In genomic region chr22:36528336-36528735, GRCh38 we compare ENCODE assay signal across 8 cellular contexts. TPM values are rescaled to one million over a fixed set of nuclear protein-coding genes. Genes with fewer than 3 reads are reported as not detected.
A peak's percentile ranks its signal among the peaks of the same experiment; 100 is the strongest.
DNase-seq lines count a peak whose midpoint lies in the region; ATAC-seq, FAIRE-seq and TF ChIP-seq lines count a peak whose summit lies in the region.

No MANE protein-coding gene starts in this region.

- POLR2A ChIA-PET in H1 (lab: Charles Lee; ENCODE audit: partially characterized antibody) = interaction anchor here (0.6 to 3.9 kb wide), 16 partner anchors 11 to 524 kb away, joined by 3 to 33 read pairs (median 4); partner anchors contain the start of gene FOXRED2
- POLR2A ChIA-PET in naive thymus-derived CD8-positive, alpha-beta T cell (lab: Charles Lee) = interaction anchor here (0.6 to 3.6 kb wide), 8 partner anchors 10 to 317 kb away, joined by 3 to 30 read pairs (median 6); partner anchors contain the start of genes FOXRED2, IFT27 and TXN2

- H3K36me3 Mint-ChIP-seq in naive thymus-derived CD8-positive, alpha-beta T cell = peaks cover 4 to 41% (median 24%) of the 10 kb centered on the region in 3 donors

- peaks cover 2% of the 10 kb centered on the region; the same call in 1 of the 2 replicates for H3K79me1 ChIP-seq in H1 (ENCODE audit: low read depth, low read length)

- H3K4me3 ChIP-seq in GM12865 (ENCODE audit: low read depth, low read length) (peak overlapping the region; percentile 87), H1 (ENCODE audit: extremely low read depth in 1 of 4, insufficient read depth in 2 of 4, low read depth in 3 of 4, low read length in 4 of 4) (peak overlapping the region; percentile 91 to 98 (median 94))

- FAIRE-seq in H1 (lab: Jason Lieb, UNC) = no peak

- no peak for TF ChIP-seq POLR2A in H1 (IDR thresholded peaks at IDR 0.05; ENCODE audit: control extremely low read depth in 1 of 2, low read depth in 2 of 2, low read length in 2 of 2)

- H2BK15ac ChIP-seq in H1 (ENCODE audit: low read length) = no peak overlapping the region

- H2AK5ac ChIP-seq in H1 (ENCODE audit: low read depth, low read length) = no peak overlapping the region

- peak overlapping the region; percentile 74 for H3K27ac ChIP-seq in H1 (ENCODE audit: low read depth, low read length)

- peak overlapping the region; percentile 41 for H2BK5ac ChIP-seq in H1 (ENCODE audit: low read depth, low read length)

- TF ChIP-seq CTCF in GM12865 (IDR thresholded peaks at IDR 0.05; ENCODE audit: insufficient read depth, low read depth, low read length, missing control alignments) = no peak
- no peak for TF ChIP-seq CTCF in H1 (IDR thresholded peaks at IDR 0.05; ENCODE audit: control extremely low read depth in 1 of 3, insufficient read depth in 1 of 3, low read depth in 1 of 3, low read length in 3 of 3)

- WGBS in H1 (ENCODE audit: extremely low coverage in 1 of 2, insufficient coverage in 1 of 2, insufficient read length in 1 of 2, insufficient replicate concordance in 2 of 2, low coverage in 1 of 2, low lambda C conversion rate in 2 of 2, missing lambda C conversion rate in 1 of 2), 2 experiments = 14% methylated on average over 8 of the region's 8 CpGs; no CpG with 5 or more reads in 1 of the 2 experiments

- no peak overlapping the region for H2AFZ ChIP-seq in H1 (ENCODE audit: low read length)

- H3K27me3 ChIP-seq in H1 (replicated peaks in 1 of 4; ENCODE audit: control insufficient read depth in 3 of 4, extremely low read depth in 1 of 4, insufficient read depth in 3 of 4, low read length in 3 of 4) = no peaks in the 10 kb centered on the region

- peak overlapping the region; percentile 95 to 100 (median 98) for H3K27ac Mint-ChIP-seq in naive thymus-derived CD8-positive, alpha-beta T cell

- H2BK20ac ChIP-seq in H1 (ENCODE audit: low read length) = no peak overlapping the region

- CTCF ChIA-PET in H1 (lab: Charles Lee; ENCODE audit: partially characterized antibody) = interaction anchor here (1.0 to 1.3 kb wide), 4 partner anchors 17 to 778 kb away, joined by 3 to 5 read pairs (median 3); no protein-coding TSS in a partner anchor

- no peak overlapping the region for H3K23ac ChIP-seq in H1 (ENCODE audit: insufficient read length)

- peaks cover 8% of the 10 kb centered on the region; the same call in 1 of the 2 replicates for H3K23me2 ChIP-seq in H1 (ENCODE audit: low read depth, low read length)

- no peak for TF ChIP-seq EP300 in H1 (IDR thresholded peaks at IDR 0.05; ENCODE audit: borderline replicate concordance in 1 of 2, low read depth in 2 of 2, low read length in 2 of 2)

- H3K4me1 Mint-ChIP-seq in naive thymus-derived CD8-positive, alpha-beta T cell = peaks cover 4 to 34% (median 22%) of the 10 kb centered on the region in 4 donors

- H4K8ac ChIP-seq in H1 (ENCODE audit: extremely low read depth, insufficient read depth, low read length) = no peak overlapping the region

- peak; percentile 45 for DNase-seq in GM12865 (ENCODE audit: low read depth)
- DNase-seq in RPMI8226 = peak; percentile 62
- no peak for DNase-seq in H1 (ENCODE audit: low read depth in 1 of 2, low spot score in 2 of 2)
- peak in 1 of 10 donors; percentile 20 for DNase-seq in naive thymus-derived CD8-positive, alpha-beta T cell
- no peak for DNase-seq in nucleus accumbens (lab: John Stamatoyannopoulos, UW)
- no peak for DNase-seq in GM19240 (ENCODE audit: insufficient read length, low spot score)

- H3K79me2 ChIP-seq in H1 (ENCODE audit: control insufficient read depth in 1 of 2, insufficient read depth in 2 of 2, low read length in 2 of 2) = peaks cover 11 to 27% of the 10 kb centered on the region in 2 experiments

- H3K4me2 ChIP-seq in H1 (ENCODE audit: insufficient read depth in 1 of 2, low read depth in 2 of 2, low read length in 2 of 2) = peak overlapping the region; percentile 71 to 76

- peak overlapping the region; percentile 84 to 97 (median 93) for H3K4me3 Mint-ChIP-seq in naive thymus-derived CD8-positive, alpha-beta T cell

- H3K14ac ChIP-seq in H1 (ENCODE audit: insufficient read length) = no peak overlapping the region

- no peak overlapping the region for H2BK120ac ChIP-seq in H1 (replicated peaks; ENCODE audit: low read depth, low read length)

- H3K9me3 Mint-ChIP-seq in naive thymus-derived CD8-positive, alpha-beta T cell = no peaks in the 10 kb centered on the region

- H3K36me3 ChIP-seq in H1 (ENCODE audit: control insufficient read depth in 2 of 4, insufficient read depth in 4 of 4, low read length in 3 of 4) = peaks cover 15 to 37% (median 29%) of the 10 kb centered on the region in 4 experiments

- peak overlapping the region; percentile 84 to 94 (median 91) for H3K9ac ChIP-seq in H1 (replicated peaks in 1 of 4; ENCODE audit: extremely low read depth in 1 of 4, low read depth in 3 of 4, low read length in 3 of 4)

- no peaks in the 10 kb centered on the region for H3K27me3 Mint-ChIP-seq in naive thymus-derived CD8-positive, alpha-beta T cell

- no peaks in the 10 kb centered on the region for H4K20me1 ChIP-seq in H1 (replicated peaks in 1 of 2; ENCODE audit: control insufficient read depth in 1 of 2, insufficient read depth in 2 of 2, low read length in 2 of 2)

- ATAC-seq in naive thymus-derived CD8-positive, alpha-beta T cell = no peak
- ATAC-seq in GM21619 (IDR thresholded peaks at IDR 0.05; ENCODE audit: unreplicated experiment) (no peak), GM18498 (IDR thresholded peaks at IDR 0.05; ENCODE audit: unreplicated experiment) (no peak)

- peak overlapping the region; percentile 35; the same call in 1 of the 2 replicates for H2BK12ac ChIP-seq in H1 (ENCODE audit: low read depth, low read length)

- no peak for TF ChIP-seq RAD21 in H1 (IDR thresholded peaks at IDR 0.05 in 1 of 2, conservative IDR thresholded peaks at IDR 0.05 in 1 of 2; ENCODE audit: low read depth in 2 of 2, low read length in 2 of 2)

- no peaks in the 10 kb centered on the region for H3K9me3 ChIP-seq in H1 (ENCODE audit: insufficient read depth in 2 of 2, low read depth in 1 of 2, low read length in 1 of 2)

- no peak overlapping the region for H4K5ac ChIP-seq in H1 (ENCODE audit: insufficient read length, low read depth, low read length)

- H3K4ac ChIP-seq in H1 (replicated peaks; ENCODE audit: insufficient read length, low read depth, low read length) = no peak overlapping the region

- H4K91ac ChIP-seq in H1 (replicated peaks; ENCODE audit: insufficient read length, low read length) = peak overlapping the region; percentile 40

- H3K18ac ChIP-seq in H1 (ENCODE audit: extremely low read depth, low read length) = no peak overlapping the region

- H3K4me1 ChIP-seq in H1 (replicated peaks in 1 of 4; ENCODE audit: control insufficient read depth in 3 of 4, insufficient read depth in 4 of 4, low read length in 3 of 4) = no peaks in the 10 kb centered on the region; a peak in 1 of 7 replicates

- H3K56ac ChIP-seq in H1 (replicated peaks; ENCODE audit: insufficient read length, low read depth, low read length) = no peak overlapping the region

TF ChIP-seq in H1, 55 proteins besides CTCF, POLR2A, EP300 and RAD21 (continues in another document):
- no peak for TF ChIP-seq TEAD4 (IDR thresholded peaks at IDR 0.05; ENCODE audit: low read depth, low read length)
- 0 out of 4 replicates have a peak, but pooled peaks of 1 of the 2 experiments have one; percentile 29 for TF ChIP-seq SIN3A (conservative IDR thresholded peaks at IDR 0.05 in 1 of 2, IDR thresholded peaks at IDR 0.05 in 1 of 2; ENCODE audit: low read depth in 1 of 2, low read length in 2 of 2)
- TF ChIP-seq SAP30 (IDR thresholded peaks at IDR 0.05; ENCODE audit: insufficient read depth, insufficient replicate concordance, low read length) = peak; percentile 71
- no peak for TF ChIP-seq BACH1 (IDR thresholded peaks at IDR 0.05; ENCODE audit: low read length)
- TF ChIP-seq CEBPB (IDR thresholded peaks at IDR 0.05; ENCODE audit: low read depth, low read length) = no peak
- TF ChIP-seq BRCA1 (IDR thresholded peaks at IDR 0.05; ENCODE audit: low read depth, low read length) = no peak

RNA-seq across cellular contexts. Expression of gene EIF3D, which starts 0.6 kb away (rescaled TPM):
- total RNA-seq in H1 (2021; fragmentation: NEBNext Ultra II Directional; extraction: Animal tissue kit (Norgen Biotek cat#: 25700)) = 195 and 196 TPM in 2 replicates
- 329 and 408 TPM in 2 replicates for polyA plus RNA-seq in H1 (2011; rRNA removed)
- 482 TPM for polyA plus RNA-seq in H1 (2011; cell fraction: cytosol; rRNA removed)
- polyA plus RNA-seq in H1 (2011; cell fraction: nucleus; rRNA removed) = 437 TPM
- 214 to 312 TPM (median 300 TPM) in 4 replicates for polyA plus RNA-seq in H1 (2012, experiment 1 of 2)
- 95.3 TPM for polyA plus RNA-seq in H1 (2012, experiment 2 of 2)
- polyA plus RNA-seq in H1 (2013, experiment 1 of 2) = 142 TPM
- polyA plus RNA-seq in H1 (2013, experiment 2 of 2) = 137 TPM
- polyA minus RNA-seq in H1 (2011; rRNA and poly(A)+ RNA removed) = 459 and 470 TPM in 2 replicates
- 274 TPM for polyA minus RNA-seq in H1 (2011; cell fraction: cytosol; rRNA and poly(A)+ RNA removed)
- 176 TPM for polyA minus RNA-seq in H1 (2011; cell fraction: nucleus; rRNA and poly(A)+ RNA removed)
- 100 to 1,000 TPM; 269 to 276 TPM for total RNA-seq in naive thymus-derived CD8-positive, alpha-beta T cell
- 100 to 1,000 TPM; 129 to 190 (median 173) TPM for polyA plus RNA-seq in naive thymus-derived CD8-positive, alpha-beta T cell

RNA-seq across cellular contexts. Expression of gene FOXRED2, which starts 21.5 kb away (rescaled TPM):
- total RNA-seq in H1 (2021; fragmentation: NEBNext Ultra II Directional; extraction: Animal tissue kit (Norgen Biotek cat#: 25700)) = 27.8 and 31.5 TPM in 2 replicates
- 11.5 and 17.1 TPM in 2 replicates for polyA plus RNA-seq in H1 (2011; rRNA removed)
- 6.6 TPM for polyA plus RNA-seq in H1 (2011; cell fraction: cytosol; rRNA removed)
- polyA plus RNA-seq in H1 (2011; cell fraction: nucleus; rRNA removed) = 14.6 TPM
- polyA plus RNA-seq in H1 (2012, experiment 1 of 2) = 11.1 to 19.7 TPM (median 14.2 TPM) in 4 replicates
- polyA plus RNA-seq in H1 (2012, experiment 2 of 2) = 15.2 TPM
- 16.3 TPM for polyA plus RNA-seq in H1 (2013, experiment 1 of 2)
- 18.0 TPM for polyA plus RNA-seq in H1 (2013, experiment 2 of 2)
- 10.5 and 14.3 TPM in 2 replicates for polyA minus RNA-seq in H1 (2011; rRNA and poly(A)+ RNA removed)
- 12.0 TPM for polyA minus RNA-seq in H1 (2011; cell fraction: cytosol; rRNA and poly(A)+ RNA removed)
- polyA minus RNA-seq in H1 (2011; cell fraction: nucleus; rRNA and poly(A)+ RNA removed) = 13.3 TPM
- total RNA-seq in naive thymus-derived CD8-positive, alpha-beta T cell = 1 to 10 TPM; 6.7 to 6.8 TPM
- 1 to 10 TPM; 1.8 to 6.8 (median 3.9) TPM for polyA plus RNA-seq in naive thymus-derived CD8-positive, alpha-beta T cell

RNA-seq across cellular contexts. Expression of gene TXN2, which starts 46.9 kb away (rescaled TPM):
- total RNA-seq in H1 (2021; fragmentation: NEBNext Ultra II Directional; extraction: Animal tissue kit (Norgen Biotek cat#: 25700)) = 47.5 and 53.8 TPM in 2 replicates
- 116 and 124 TPM in 2 replicates for polyA plus RNA-seq in H1 (2011; rRNA removed)
- polyA plus RNA-seq in H1 (2011; cell fraction: cytosol; rRNA removed) = 132 TPM
- 83.4 TPM for polyA plus RNA-seq in H1 (2011; cell fraction: nucleus; rRNA removed)
- 60.1 to 78.2 TPM (median 74.1 TPM) in 4 replicates for polyA plus RNA-seq in H1 (2012, experiment 1 of 2)
- 94.0 TPM for polyA plus RNA-seq in H1 (2012, experiment 2 of 2)
- 48.6 TPM for polyA plus RNA-seq in H1 (2013, experiment 1 of 2)
- 47.3 TPM for polyA plus RNA-seq in H1 (2013, experiment 2 of 2)
- 62.2 and 73.6 TPM in 2 replicates for polyA minus RNA-seq in H1 (2011; rRNA and poly(A)+ RNA removed)
- polyA minus RNA-seq in H1 (2011; cell fraction: cytosol; rRNA and poly(A)+ RNA removed) = 39.3 TPM
- 25.2 TPM for polyA minus RNA-seq in H1 (2011; cell fraction: nucleus; rRNA and poly(A)+ RNA removed)
- total RNA-seq in naive thymus-derived CD8-positive, alpha-beta T cell = 10 to 100 TPM; 40.8 to 43.4 TPM
- 100 to 1,000 TPM; 145 to 158 (median 157) TPM for polyA plus RNA-seq in naive thymus-derived CD8-positive, alpha-beta T cell

Comparison
In these comparisons a context has a peak if more than half of its experiments do, and no peak if none do; other contexts are left out.
1. DNase-seq: peak in GM12865 (single experiment) and RPMI8226 (single experiment); none in H1 (0 of 2), nucleus accumbens (0 of 56) and GM19240 (single experiment).